In the genomic region with DNA sequence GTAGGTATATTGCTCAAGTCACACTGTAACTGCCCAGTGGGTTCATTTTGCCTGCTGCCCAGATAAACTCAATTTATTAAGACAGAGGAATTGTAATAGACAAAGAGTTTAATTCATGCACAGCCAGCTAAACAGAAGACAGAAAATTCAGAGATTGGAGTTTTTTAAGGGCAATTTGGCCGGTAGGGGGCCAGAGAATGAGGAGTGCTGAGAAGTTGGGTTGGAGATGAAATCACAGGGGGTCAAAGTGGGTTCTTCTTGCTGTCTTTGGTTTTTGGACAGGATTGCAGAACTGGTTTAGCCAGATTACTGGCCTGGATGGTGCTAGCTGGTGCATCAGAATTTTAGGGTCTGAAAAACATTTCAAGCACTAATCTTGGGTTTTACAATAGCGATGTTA, we compare ENCODE assay signal across 18 cellular contexts. TPM values are rescaled to one million over a fixed set of nuclear protein-coding genes. Genes with fewer than 3 reads are reported as not detected.
DNase-seq lines count a peak whose midpoint lies in the region; ATAC-seq and TF ChIP-seq lines count a peak whose summit lies in the region.
"Had no signal": no experiment of that assay in that cellular context is flagged by ENCODE, and none has a peak within 500 bp of the region (broad histone marks: within the 10 kb centered on the region; RNA-seq: fewer than 3 reads in every experiment).

No MANE protein-coding gene starts in this region.

- no peak overlapping the region for H3K27ac Mint-ChIP-seq in activated CD8-positive, alpha-beta T cell treated with anti-CD3 and anti-CD28 coated beads for 36 hours
- H3K27ac Mint-ChIP-seq in activated CD8-positive, alpha-beta T cell treated with anti-CD3 and anti-CD28 coated beads, Interleukin-2, amount 10 ng/mL, durations not matched to agents 7 days and 5 days: no peak overlapping the region
- H3K27ac Mint-ChIP-seq in chondrocyte (ENCODE audit: unreplicated experiment): no peak overlapping the region
- H3K27ac Mint-ChIP-seq: activated naive CD8-positive, alpha-beta T cell treated with anti-CD3 and anti-CD28 coated beads, Interleukin-2, amount 10 ng/mL, durations not matched to agents 7 days and 5 days had no signal

- H3K27me3 Mint-ChIP-seq in activated CD8-positive, alpha-beta T cell treated with anti-CD3 and anti-CD28 coated beads for 36 hours: peaks cover 17% of the 10 kb centered on the region
- H3K27me3 Mint-ChIP-seq in activated CD8-positive, alpha-beta T cell treated with anti-CD3 and anti-CD28 coated beads, Interleukin-2, amount 10 ng/mL, durations not matched to agents 7 days and 5 days (ENCODE audit: low read depth): no peaks in the 10 kb centered on the region
- peaks cover 22% of the 10 kb centered on the region for H3K27me3 Mint-ChIP-seq in chondrocyte (ENCODE audit: low read depth)

- H3K36me3 Mint-ChIP-seq in activated CD8-positive, alpha-beta T cell treated with anti-CD3 and anti-CD28 coated beads for 36 hours (ENCODE audit: low read depth): no peaks in the 10 kb centered on the region
- H3K36me3 Mint-ChIP-seq in activated CD8-positive, alpha-beta T cell treated with anti-CD3 and anti-CD28 coated beads, Interleukin-2, amount 10 ng/mL, durations not matched to agents 7 days and 5 days (ENCODE audit: low read depth): no peaks in the 10 kb centered on the region
- H3K36me3 Mint-ChIP-seq in chondrocyte (ENCODE audit: low read depth): no peaks in the 10 kb centered on the region
- H3K36me3 Mint-ChIP-seq: activated naive CD8-positive, alpha-beta T cell treated with anti-CD3 and anti-CD28 coated beads, Interleukin-2, amount 10 ng/mL, durations not matched to agents 7 days and 5 days had no signal

- H3K9me3 Mint-ChIP-seq in activated CD8-positive, alpha-beta T cell treated with anti-CD3 and anti-CD28 coated beads for 36 hours: no peaks in the 10 kb centered on the region
- no peaks in the 10 kb centered on the region for H3K9me3 Mint-ChIP-seq in activated CD8-positive, alpha-beta T cell treated with anti-CD3 and anti-CD28 coated beads, Interleukin-2, amount 10 ng/mL, durations not matched to agents 7 days and 5 days (ENCODE audit: insufficient read depth)
- peaks cover 4% of the 10 kb centered on the region for H3K9me3 Mint-ChIP-seq in chondrocyte (ENCODE audit: low read depth)
- H3K9me3 Mint-ChIP-seq: activated naive CD8-positive, alpha-beta T cell treated with anti-CD3 and anti-CD28 coated beads, Interleukin-2, amount 10 ng/mL, durations not matched to agents 7 days and 5 days had no signal

- no peak for TF ChIP-seq CTCF in activated CD8-positive, alpha-beta T cell treated with anti-CD3 and anti-CD28 coated beads for 36 hours (IDR thresholded peaks at IDR 0.05)
- peak; percentile 28 for TF ChIP-seq CTCF in chondrocyte (IDR thresholded peaks at IDR 0.05)
- TF ChIP-seq CTCF in retinal pigment epithelial cell (conservative IDR thresholded peaks at IDR 0.05; ENCODE audit: low read depth, low read length): peak; percentile 37

- no peaks in the 10 kb centered on the region for H3K4me1 Mint-ChIP-seq in activated CD8-positive, alpha-beta T cell treated with anti-CD3 and anti-CD28 coated beads for 36 hours (ENCODE audit: low read depth)
- H3K4me1 Mint-ChIP-seq in activated CD8-positive, alpha-beta T cell treated with anti-CD3 and anti-CD28 coated beads, Interleukin-2, amount 10 ng/mL, durations not matched to agents 7 days and 5 days (ENCODE audit: low read depth): no peaks in the 10 kb centered on the region
- no peaks in the 10 kb centered on the region for H3K4me1 Mint-ChIP-seq in chondrocyte (ENCODE audit: low read depth)
- H3K4me1 Mint-ChIP-seq: activated naive CD8-positive, alpha-beta T cell treated with anti-CD3 and anti-CD28 coated beads, Interleukin-2, amount 10 ng/mL, durations not matched to agents 7 days and 5 days had no signal

- H3K4me3 ChIP-seq in retinal pigment epithelial cell (ENCODE audit: low read length): no peak overlapping the region
- H3K4me3 ChIP-seq: gastroesophageal sphincter, right atrium auricular region, stomach had no signal

- peak; percentile 3 for DNase-seq in activated CD8-positive, alpha-beta T cell treated with anti-CD3 and anti-CD28 coated beads for 36 hours
- DNase-seq in activated CD8-positive, alpha-beta T cell treated with anti-CD3 and anti-CD28 coated beads, Interleukin-2, amount 10 ng/mL, durations not matched to agents 7 days and 5 days: no peak
- DNase-seq in M059J (ENCODE audit: low read depth): peak; percentile 9
- DNase-seq in chondrocyte (ENCODE audit: low spot score): no peak
- no peak for DNase-seq in retinal pigment epithelial cell (ENCODE audit: low read depth)
- DNase-seq in NCI-H345 treated with DMSO at 0.1 percent for 48 hours (lab: John Stamatoyannopoulos, UW; ENCODE audit: unreplicated experiment): no peak
- no peak for DNase-seq in NCI-H345 (lab: John Stamatoyannopoulos, UW)
- DNase-seq: activated naive CD8-positive, alpha-beta T cell treated with anti-CD3 and anti-CD28 coated beads, Interleukin-2, amount 10 ng/mL, durations not matched to agents 7 days and 5 days; dermis blood vessel endothelial cell; GF-D8; Kasumi-1; kidney; Right ventricle myocardium superior; stomach had no signal

- H3K4me3 Mint-ChIP-seq in activated CD8-positive, alpha-beta T cell treated with anti-CD3 and anti-CD28 coated beads for 36 hours: no peak overlapping the region
- no peak overlapping the region for H3K4me3 Mint-ChIP-seq in activated CD8-positive, alpha-beta T cell treated with anti-CD3 and anti-CD28 coated beads, Interleukin-2, amount 10 ng/mL, durations not matched to agents 7 days and 5 days
- no peak overlapping the region for H3K4me3 Mint-ChIP-seq in chondrocyte (ENCODE audit: unreplicated experiment)
- H3K4me3 Mint-ChIP-seq: activated naive CD8-positive, alpha-beta T cell treated with anti-CD3 and anti-CD28 coated beads, Interleukin-2, amount 10 ng/mL, durations not matched to agents 7 days and 5 days had no signal

- intact Hi-C loops in activated CD8-positive, alpha-beta T cell treated with anti-CD3 and anti-CD28 coated beads for 36 hours (cut with micrococcal nuclease): no loop called here

- ATAC-seq in activated CD8-positive, alpha-beta T cell treated with anti-CD3 and anti-CD28 coated beads for 36 hours: no peak
- no peak for ATAC-seq in activated CD8-positive, alpha-beta T cell treated with anti-CD3 and anti-CD28 coated beads, Interleukin-2, amount 10 ng/mL, durations not matched to agents 7 days and 5 days
- no peak for ATAC-seq in GM21515 (IDR thresholded peaks at IDR 0.05; ENCODE audit: unreplicated experiment)
- ATAC-seq: gastroesophageal sphincter had no signal

- POLR2A ChIA-PET in activated CD8-positive, alpha-beta T cell treated with anti-CD3 and anti-CD28 coated beads for 36 hours (lab: Charles Lee): no interaction called here
- POLR2A ChIA-PET in activated CD8-positive, alpha-beta T cell treated with anti-CD3 and anti-CD28 coated beads, Interleukin-2, amount 10 ng/mL, durations not matched to agents 7 days and 5 days (lab: Charles Lee): no interaction called here

- CTCF ChIA-PET in activated CD8-positive, alpha-beta T cell treated with anti-CD3 and anti-CD28 coated beads for 36 hours (lab: Charles Lee): interaction anchor here (0.9 to 1.8 kb wide), 5 partner anchors 9 to 309 kb away, joined by 3 to 7 read pairs (median 4); no protein-coding TSS in a partner anchor
- CTCF ChIA-PET in activated CD8-positive, alpha-beta T cell treated with anti-CD3 and anti-CD28 coated beads, Interleukin-2, amount 10 ng/mL, durations not matched to agents 7 days and 5 days (lab: Charles Lee): interaction anchor here (0.7 kb wide), 1 partner anchor 125 kb away, joined by 3 read pairs; no protein-coding TSS in a partner anchor

RNA-seq across cellular contexts. Expression of a gene that starts 20.7 kb away (rescaled TPM):
- not detected for total RNA-seq in activated CD8-positive, alpha-beta T cell treated with anti-CD3 and anti-CD28 coated beads for 36 hours
- not detected for total RNA-seq in activated CD8-positive, alpha-beta T cell treated with anti-CD3 and anti-CD28 coated beads, Interleukin-2, amount 10 ng/mL, durations not matched to agents 7 days and 5 days
- total RNA-seq in M059J (2014; rRNA removed; shearing (Covaris generic)): 3.7 and 3.9 TPM in 2 replicates
- total RNA-seq in chondrocyte: not detected in 3 replicates
- total RNA-seq: activated naive CD8-positive, alpha-beta T cell treated with anti-CD3 and anti-CD28 coated beads, Interleukin-2, amount 10 ng/mL, durations not matched to agents 7 days and 5 days; myocyte had no signal

Comparison
In these comparisons a context has a peak if more than half of its experiments do, and no peak if none do; other contexts are left out.
1. DNase-seq: peak in activated CD8-positive, alpha-beta T cell treated with anti-CD3 and anti-CD28 coated beads for 36 hours (single experiment) and M059J (single experiment); none in activated CD8-positive, alpha-beta T cell treated with anti-CD3 and anti-CD28 coated beads, Interleukin-2, amount 10 ng/mL, durations not matched to agents 7 days and 5 days (single experiment), chondrocyte (single experiment), retinal pigment epithelial cell (single experiment), NCI-H345 treated with DMSO at 0.1 percent for 48 hours (single experiment) and NCI-H345 (single experiment).